ENCODE assay signal across 9 cellular contexts in the genomic region with DNA sequence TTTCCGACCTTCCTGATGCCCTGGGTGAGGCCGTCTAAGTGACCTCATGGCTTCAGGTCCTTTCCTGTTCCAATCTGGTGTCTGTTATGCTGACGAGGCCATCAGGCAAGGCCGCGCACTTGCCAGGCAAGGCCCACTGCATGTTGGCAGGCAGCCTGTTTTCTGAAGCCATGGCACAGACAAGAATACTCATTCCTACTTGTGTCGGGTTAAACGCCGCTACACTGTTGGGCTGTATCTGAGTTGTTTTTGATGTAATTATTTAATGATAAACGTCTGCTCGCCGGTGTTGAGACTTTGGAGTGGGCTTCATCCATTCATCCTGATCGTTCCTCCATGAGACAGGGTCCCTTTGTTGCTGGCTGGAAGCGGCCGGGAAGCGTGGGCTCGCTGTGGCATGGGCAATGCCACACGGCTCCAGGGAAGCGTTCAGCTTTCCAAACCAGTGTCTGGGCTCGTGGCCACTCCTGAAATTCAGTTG.
DNase-seq lines count a peak whose midpoint lies in the region; ATAC-seq and TF ChIP-seq lines count a peak whose summit lies in the region.
"Had no signal": no experiment of that assay in that cellular context is flagged by ENCODE, and none has a peak within 500 bp of the region (broad histone marks: within the 10 kb centered on the region; RNA-seq: fewer than 3 reads in every experiment).

No MANE protein-coding gene starts in this region.

- peaks cover 30% of the 10 kb centered on the region for H3K4me1 Mint-ChIP-seq in dendritic cell treated with granulocyte-macrophage colony-stimulating factor and Interleukin-4, amounts not matched to agents 40 ng/mL and 50 ng/mL, for 4 days (ENCODE audit: low read depth)

- H3K36me3 ChIP-seq in left lung: peaks cover 0 to 20% of the 10 kb centered on the region in 2 donors
- H3K36me3 ChIP-seq: SJCRH30 had no signal

- H3K9me3 ChIP-seq in left lung: no peaks in the 10 kb centered on the region
- H3K9me3 ChIP-seq: neutrophil, SJCRH30 had no signal

- peaks cover 33 to 56% of the 10 kb centered on the region in 2 donors for H3K4me1 ChIP-seq in left lung
- H3K4me1 ChIP-seq: SJCRH30 had no signal

- TF ChIP-seq CTCF in left lung (IDR thresholded peaks at IDR 0.05): no peak
- no peak for TF ChIP-seq CTCF in GM20000 (IDR thresholded peaks at IDR 0.05; ENCODE audit: extremely low read depth, missing control alignments)

- DNase-seq in NCI-H2029 (lab: John Stamatoyannopoulos, UW) (peak; percentile 43), left lung (peak; percentile 75 to 83), superior temporal gyrus (ENCODE audit: extremely low spot score) (peak; percentile 73), GM20000 (ENCODE audit: low spot score) (no peak)
- no peak for DNase-seq in central memory CD4-positive, alpha-beta T cell
- DNase-seq: SJCRH30 had no signal

- intact Hi-C loops in dendritic cell treated with granulocyte-macrophage colony-stimulating factor and Interleukin-4, amounts not matched to agents 40 ng/mL and 50 ng/mL, for 4 days (cut with micrococcal nuclease): no loop called here
- intact Hi-C loops in left lung (cut with DNase I): no loop called here

- no peaks in the 10 kb centered on the region for H3K9me3 Mint-ChIP-seq in dendritic cell treated with granulocyte-macrophage colony-stimulating factor and Interleukin-4, amounts not matched to agents 40 ng/mL and 50 ng/mL, for 4 days

- H3K27ac Mint-ChIP-seq in dendritic cell treated with granulocyte-macrophage colony-stimulating factor and Interleukin-4, amounts not matched to agents 40 ng/mL and 50 ng/mL, for 4 days: peak overlapping the region; percentile 45

- H3K4me3 ChIP-seq in left lung: no peak overlapping the region
- H3K4me3 ChIP-seq: SJCRH30 had no signal

- ATAC-seq in left lung (peak; percentile 35), GM21576 (IDR thresholded peaks at IDR 0.05; ENCODE audit: unreplicated experiment) (no peak)

- no peak overlapping the region for H3K4me3 Mint-ChIP-seq in dendritic cell treated with granulocyte-macrophage colony-stimulating factor and Interleukin-4, amounts not matched to agents 40 ng/mL and 50 ng/mL, for 4 days

- H3K27me3 ChIP-seq in left lung: no peaks in the 10 kb centered on the region
- H3K27me3 ChIP-seq: neutrophil, SJCRH30 had no signal

- H3K27ac ChIP-seq in left lung: peak overlapping the region; percentile 73 to 91
- H3K27ac ChIP-seq: neutrophil, SJCRH30 had no signal

- H3K36me3 Mint-ChIP-seq in dendritic cell treated with granulocyte-macrophage colony-stimulating factor and Interleukin-4, amounts not matched to agents 40 ng/mL and 50 ng/mL, for 4 days (ENCODE audit: low read depth): peaks cover 49% of the 10 kb centered on the region

- H3K27me3 Mint-ChIP-seq in dendritic cell treated with granulocyte-macrophage colony-stimulating factor and Interleukin-4, amounts not matched to agents 40 ng/mL and 50 ng/mL, for 4 days: no peaks in the 10 kb centered on the region

Comparison
In these comparisons a context has a peak if more than half of its experiments do, and no peak if none do; other contexts are left out.
1. DNase-seq: peak in NCI-H2029 (single experiment), left lung (2 of 2) and superior temporal gyrus (single experiment); none in GM20000 (single experiment) and central memory CD4-positive, alpha-beta T cell (single experiment).